Comparison of ENCODE assay signal across 1 cellular context in genomic region chr12:27289414-27289813, GRCh38.
TF ChIP-seq lines count a peak whose summit lies in the region.

No MANE protein-coding gene starts in this region.

TF ChIP-seq in IMR-90, 13 proteins besides CTCF, POLR2A, EP300 and RAD21:
- no peak for TF ChIP-seq NFE2L2 (IDR thresholded peaks at IDR 0.05; ENCODE audit: low read depth, low read length)
- 0 out of 2 replicates have a peak, but pooled peaks have one; percentile 4 for TF ChIP-seq BHLHE40 (IDR thresholded peaks at IDR 0.05; ENCODE audit: low read depth, low read length)
- no peak for TF ChIP-seq FOS (IDR thresholded peaks at IDR 0.05; ENCODE audit: low read depth, low read length)
- TF ChIP-seq MXI1 (IDR thresholded peaks at IDR 0.05; ENCODE audit: borderline replicate concordance, low read depth, low read length): no peak
TF ChIP-seq in IMR-90: peak in this region for 1.
